ENCODE assay signal across 12 cellular contexts in the genomic region with DNA sequence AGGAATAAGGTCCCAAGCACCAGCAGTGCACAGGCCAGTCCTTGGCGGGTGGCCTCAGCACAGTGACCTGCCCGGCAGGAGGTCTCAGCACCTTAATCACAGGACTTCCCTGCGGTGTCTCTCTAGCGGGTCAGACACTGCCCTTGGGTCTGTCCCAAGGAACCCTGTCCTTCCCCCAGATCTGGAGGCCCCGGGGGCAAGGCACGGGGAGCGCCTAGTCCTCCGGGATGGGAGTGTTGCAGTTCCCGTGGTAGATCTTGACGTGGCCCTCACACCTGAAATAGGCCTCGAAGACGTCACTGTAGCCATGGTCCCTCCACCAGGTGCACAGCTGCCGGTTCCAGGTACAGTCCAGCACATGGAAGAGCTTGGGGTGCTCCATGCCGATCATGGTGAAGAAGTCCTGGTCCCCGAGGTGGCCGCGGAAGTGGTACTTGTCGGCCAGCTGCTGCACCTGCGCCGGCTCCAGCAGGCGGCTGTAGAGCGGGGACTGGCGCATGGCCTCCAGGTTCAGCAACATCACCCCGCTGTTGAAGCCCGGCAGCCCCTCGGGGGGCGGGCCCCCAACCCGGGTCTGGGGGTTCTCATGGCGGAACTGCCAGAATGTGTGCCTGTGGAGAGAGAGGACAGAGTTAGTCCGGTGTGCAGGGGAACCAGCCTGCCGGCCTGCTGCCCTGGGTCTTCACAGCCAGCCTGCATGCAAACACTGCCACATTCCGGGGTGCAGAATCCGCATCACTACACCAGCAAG.
"Had no signal": no experiment of that assay in that cellular context is flagged by ENCODE, and none has a peak within 500 bp of the region (broad histone marks: within the 10 kb centered on the region; RNA-seq: fewer than 3 reads in every experiment).

No MANE protein-coding gene starts in this region.

- H3K27me3 Mint-ChIP-seq: activated CD4-positive, alpha-beta T cell treated with anti-CD3 and anti-CD28 coated beads, Interleukin-2, amount 10 ng/mL, durations not matched to agents 7 days and 5 days had no signal

- H3K4me3 ChIP-seq: left lung, SK-N-MC, skin epidermis, stomach, thyroid gland had no signal

- H3K27ac ChIP-seq: left lung, SK-N-MC, skin epidermis, thyroid gland, VCaP had no signal

- H3K4me1 Mint-ChIP-seq: activated CD4-positive, alpha-beta T cell treated with anti-CD3 and anti-CD28 coated beads, Interleukin-2, amount 10 ng/mL, durations not matched to agents 7 days and 5 days had no signal

- H3K27me3 ChIP-seq: left lung, stomach, thyroid gland had no signal

- H3K27ac Mint-ChIP-seq: activated CD4-positive, alpha-beta T cell treated with anti-CD3 and anti-CD28 coated beads, Interleukin-2, amount 10 ng/mL, durations not matched to agents 7 days and 5 days; nephron progenitor cell had no signal

- H3K4me1 ChIP-seq: left lung had no signal

- DNase-seq: activated CD4-positive, alpha-beta T cell treated with anti-CD3 and anti-CD28 coated beads, Interleukin-2, amount 10 ng/mL, durations not matched to agents 7 days and 5 days; activated naive CD4-positive, alpha-beta T cell treated with Interleukin-2 at 50 U/mL for 16 hours; glutamatergic neuron; nephron progenitor cell; stomach; T-helper 1 cell; thyroid gland had no signal

- H3K9me3 ChIP-seq: left lung, stomach, thyroid gland had no signal

- ATAC-seq: esophagus mucosa, left lung had no signal

- H3K4me3 Mint-ChIP-seq: activated CD4-positive, alpha-beta T cell treated with anti-CD3 and anti-CD28 coated beads, Interleukin-2, amount 10 ng/mL, durations not matched to agents 7 days and 5 days; nephron progenitor cell had no signal

- H3K9me3 Mint-ChIP-seq: activated CD4-positive, alpha-beta T cell treated with anti-CD3 and anti-CD28 coated beads, Interleukin-2, amount 10 ng/mL, durations not matched to agents 7 days and 5 days had no signal
